1 cellular context compared by ENCODE assay signal in the genomic region with DNA sequence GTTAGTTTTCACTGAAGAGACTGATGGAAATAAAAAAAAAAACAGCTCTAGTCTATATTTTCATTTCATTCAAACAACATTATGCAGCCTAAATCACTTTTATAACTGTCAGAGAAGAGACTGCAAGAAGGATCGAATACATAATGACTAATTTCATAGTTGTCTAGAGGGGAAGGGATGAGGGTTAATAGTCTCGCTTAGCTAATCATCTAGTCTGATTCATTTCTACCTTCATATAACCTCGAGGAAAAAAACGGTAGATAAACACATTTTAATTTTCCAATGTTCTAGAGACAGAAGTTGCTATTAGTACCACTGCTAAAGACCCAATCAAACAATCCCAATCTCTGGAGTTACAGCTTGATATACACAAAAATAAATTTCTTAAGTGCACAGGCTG.
TF ChIP-seq lines count a peak whose summit lies in the region.

No MANE protein-coding gene starts in this region.

TF ChIP-seq in GM23338, 12 proteins besides CTCF, POLR2A, EP300 and RAD21:
- TF ChIP-seq REST (IDR thresholded peaks at IDR 0.05; ENCODE audit: unreplicated experiment) = no peak
- TF ChIP-seq ZNF331 (CRISPR knock-in tag; IDR thresholded peaks at IDR 0.05; ENCODE audit: low read depth) = no peak
- no peak for TF ChIP-seq ZNF114 (CRISPR knock-in tag; IDR thresholded peaks at IDR 0.05)
- no peak for TF ChIP-seq ETS1 (IDR thresholded peaks at IDR 0.05)
- TF ChIP-seq EZH2phosphoT487 (IDR thresholded peaks at IDR 0.05; ENCODE audit: unreplicated experiment) = no peak
- no peak for TF ChIP-seq CREB1 (CRISPR knock-in tag; IDR thresholded peaks at IDR 0.05; ENCODE audit: low read depth)
- no peak for TF ChIP-seq ZNF462 (CRISPR knock-in tag; IDR thresholded peaks at IDR 0.05)
- TF ChIP-seq NANOG (IDR thresholded peaks at IDR 0.05; ENCODE audit: borderline replicate concordance) = no peak
- TF ChIP-seq EZH2 (IDR thresholded peaks at IDR 0.05; ENCODE audit: low read depth, unreplicated experiment) = no peak
- no peak for TF ChIP-seq STAT1 (IDR thresholded peaks at IDR 0.05; ENCODE audit: unreplicated experiment)
- no peak for TF ChIP-seq JUNB (IDR thresholded peaks at IDR 0.05; ENCODE audit: unreplicated experiment)
- TF ChIP-seq POLR2AphosphoS5 (IDR thresholded peaks at IDR 0.05; ENCODE audit: low read depth) = no peak
